Comparison of ENCODE assay signal across 15 cellular contexts in the genomic region with DNA sequence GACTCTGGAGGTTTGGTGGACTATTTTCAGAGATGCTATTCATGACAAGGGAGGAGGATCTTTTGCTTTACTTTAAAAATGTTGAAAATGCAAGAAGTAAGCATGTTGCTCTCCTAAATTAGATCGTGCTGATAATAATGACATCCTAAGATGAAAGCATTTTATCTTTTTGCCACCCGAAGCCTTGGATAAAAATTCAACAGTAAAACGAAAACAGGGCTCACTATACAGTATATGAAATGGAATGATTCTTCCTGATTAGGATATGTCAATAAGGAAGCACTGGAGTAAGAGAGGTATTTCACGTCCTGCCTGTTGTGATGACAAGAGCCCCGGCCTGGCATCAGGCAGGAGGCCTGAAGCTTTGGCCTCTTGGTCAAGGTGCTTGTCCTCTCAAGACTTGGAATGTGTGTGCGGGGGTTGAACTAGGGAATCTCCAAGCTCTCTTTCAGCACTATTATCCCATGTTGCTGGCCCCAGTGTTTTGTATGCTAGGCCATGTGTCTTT.
DNase-seq lines count a peak whose midpoint lies in the region; ATAC-seq and TF ChIP-seq lines count a peak whose summit lies in the region.
"Had no signal": no experiment of that assay in that cellular context is flagged by ENCODE, and none has a peak within 500 bp of the region (broad histone marks: within the 10 kb centered on the region; RNA-seq: fewer than 3 reads in every experiment).

No MANE protein-coding gene starts in this region.

- H3K36me3 ChIP-seq in prostate gland, result no peaks in the 10 kb centered on the region
- H3K36me3 ChIP-seq: BLaER1 had no signal

- H3K4me1 Mint-ChIP-seq in T-helper 2 cell treated with Interferon-gamma antibody and Interleukin-4, amounts not matched to agents 5 μg/mL and 100 μg/mL, for 36 hours (ENCODE audit: low read depth), result no peaks in the 10 kb centered on the region
- H3K4me1 Mint-ChIP-seq: CD8-positive, alpha-beta memory T cell; H9 had no signal

- intact Hi-C loops in left colon (cut with DNase I, micrococcal nuclease), result no loop called here
- intact Hi-C loops in prostate gland (cut with DNase I), result no loop called here

- TF ChIP-seq CTCF in prostate gland (IDR thresholded peaks at IDR 0.05), result no peak

- TF ChIP-seq POLR2A in prostate gland (IDR thresholded peaks at IDR 0.05), result no peak

- no peak overlapping the region for H3K27ac Mint-ChIP-seq in T-helper 2 cell treated with Interferon-gamma antibody and Interleukin-4, amounts not matched to agents 5 μg/mL and 100 μg/mL, for 36 hours
- H3K27ac Mint-ChIP-seq: H9 had no signal

- peaks cover 24% of the 10 kb centered on the region for H3K27me3 Mint-ChIP-seq in T-helper 2 cell treated with Interferon-gamma antibody and Interleukin-4, amounts not matched to agents 5 μg/mL and 100 μg/mL, for 36 hours (ENCODE audit: low read depth)

- H3K27me3 ChIP-seq in prostate gland (replicated peaks; ENCODE audit: insufficient read depth), result no peaks in the 10 kb centered on the region
- H3K27me3 ChIP-seq: BLaER1 had no signal

- DNase-seq in DMS53 treated with DMSO at 0.1 percent for 48 hours (lab: John Stamatoyannopoulos, UW; ENCODE audit: unreplicated experiment) (peak; percentile 13), NCI-H526 treated with DMSO at 0.1 percent for 48 hours (lab: John Stamatoyannopoulos, UW) (peak; percentile 92), left colon (no peak), prostate gland (ENCODE audit: low spot score) (no peak), DMS 273 treated with DMSO at 0.1 percent for 48 hours (lab: John Stamatoyannopoulos, UW) (no peak)
- DNase-seq in T-helper 2 cell treated with Interferon-gamma antibody and Interleukin-4, amounts not matched to agents 5 μg/mL and 100 μg/mL, for 36 hours (ENCODE audit: low spot score), result no peak
- DNase-seq: Caco-2; CD8-positive, alpha-beta memory T cell; DND-41; GDM1; GOT3; H9; IMR-90 had no signal

- H3K36me3 Mint-ChIP-seq in T-helper 2 cell treated with Interferon-gamma antibody and Interleukin-4, amounts not matched to agents 5 μg/mL and 100 μg/mL, for 36 hours (ENCODE audit: low read depth), result no peaks in the 10 kb centered on the region
- H3K36me3 Mint-ChIP-seq: CD8-positive, alpha-beta memory T cell had no signal

- no peak overlapping the region for H3K4me3 Mint-ChIP-seq in T-helper 2 cell treated with Interferon-gamma antibody and Interleukin-4, amounts not matched to agents 5 μg/mL and 100 μg/mL, for 36 hours
- H3K4me3 Mint-ChIP-seq: CD8-positive, alpha-beta memory T cell; H9 had no signal

- 85% methylated on average over 6 of the region's 6 CpGs for WGBS in prostate gland

- H3K27ac ChIP-seq in prostate gland, result no peak overlapping the region
- H3K27ac ChIP-seq: A549, BLaER1 had no signal

- H3K4me3 ChIP-seq in prostate gland, result no peak overlapping the region
- H3K4me3 ChIP-seq: A549, BLaER1 had no signal

- H3K9me3 ChIP-seq in prostate gland, result no peaks in the 10 kb centered on the region
- H3K9me3 ChIP-seq: A549, BLaER1, Caco-2 had no signal

- H3K9me3 Mint-ChIP-seq in T-helper 2 cell treated with Interferon-gamma antibody and Interleukin-4, amounts not matched to agents 5 μg/mL and 100 μg/mL, for 36 hours, result no peaks in the 10 kb centered on the region
- H3K9me3 Mint-ChIP-seq: H9 had no signal

- peak; percentile 89 for ATAC-seq in left colon
- ATAC-seq: A549 had no signal

- no peaks in the 10 kb centered on the region for H3K4me1 ChIP-seq in prostate gland (replicated peaks)
- H3K4me1 ChIP-seq: A549, BLaER1, Caco-2 had no signal

Comparison
In these comparisons a context has a peak if more than half of its experiments do, and no peak if none do; other contexts are left out.
1. DNase-seq: peak in DMS53 treated with DMSO at 0.1 percent for 48 hours (single experiment) and NCI-H526 treated with DMSO at 0.1 percent for 48 hours (single experiment); none in left colon (0 of 2), T-helper 2 cell treated with Interferon-gamma antibody and Interleukin-4, amounts not matched to agents 5 μg/mL and 100 μg/mL, for 36 hours (single experiment), prostate gland (single experiment) and DMS 273 treated with DMSO at 0.1 percent for 48 hours (single experiment).